1 cellular context compared by ENCODE assay signal in the genomic region with DNA sequence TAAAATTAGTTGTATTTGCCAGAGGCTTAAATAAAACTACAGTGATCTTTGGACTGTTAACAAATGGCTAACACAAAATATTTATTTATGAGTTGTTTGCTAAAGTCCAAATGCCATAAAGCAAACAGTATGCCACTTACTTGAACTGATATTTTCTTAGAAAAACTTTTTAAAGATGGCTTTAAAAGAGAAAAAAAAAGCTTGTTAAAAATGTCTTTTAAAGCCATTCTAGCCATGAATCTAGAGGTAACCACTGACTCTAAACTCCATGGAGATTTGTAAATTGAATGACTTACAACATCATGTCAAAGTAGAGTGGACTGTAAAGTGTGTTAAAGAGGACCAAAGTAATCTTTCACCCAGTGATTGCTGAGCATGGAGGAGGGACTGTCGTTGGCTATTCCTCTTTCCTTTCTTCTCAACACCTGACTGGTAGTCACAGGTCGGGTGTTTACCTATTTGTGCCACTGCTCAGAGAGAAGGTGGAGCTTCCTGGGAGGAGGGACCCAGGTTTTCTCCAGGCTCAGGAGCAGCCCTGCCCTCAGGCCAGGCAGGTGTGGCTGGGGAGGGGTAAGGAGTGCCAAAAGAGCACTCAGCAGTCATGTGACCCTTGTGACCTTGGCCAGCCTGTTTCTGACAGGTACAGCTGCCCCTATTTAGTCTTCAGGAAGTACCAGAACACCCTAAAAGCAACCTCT.
TF ChIP-seq lines count a peak whose summit lies in the region.

No MANE protein-coding gene starts in this region.

TF ChIP-seq in HCT116, 20 proteins besides CTCF, POLR2A, EP300 and RAD21 (continued from another document):
- TF ChIP-seq, protein P1, sequence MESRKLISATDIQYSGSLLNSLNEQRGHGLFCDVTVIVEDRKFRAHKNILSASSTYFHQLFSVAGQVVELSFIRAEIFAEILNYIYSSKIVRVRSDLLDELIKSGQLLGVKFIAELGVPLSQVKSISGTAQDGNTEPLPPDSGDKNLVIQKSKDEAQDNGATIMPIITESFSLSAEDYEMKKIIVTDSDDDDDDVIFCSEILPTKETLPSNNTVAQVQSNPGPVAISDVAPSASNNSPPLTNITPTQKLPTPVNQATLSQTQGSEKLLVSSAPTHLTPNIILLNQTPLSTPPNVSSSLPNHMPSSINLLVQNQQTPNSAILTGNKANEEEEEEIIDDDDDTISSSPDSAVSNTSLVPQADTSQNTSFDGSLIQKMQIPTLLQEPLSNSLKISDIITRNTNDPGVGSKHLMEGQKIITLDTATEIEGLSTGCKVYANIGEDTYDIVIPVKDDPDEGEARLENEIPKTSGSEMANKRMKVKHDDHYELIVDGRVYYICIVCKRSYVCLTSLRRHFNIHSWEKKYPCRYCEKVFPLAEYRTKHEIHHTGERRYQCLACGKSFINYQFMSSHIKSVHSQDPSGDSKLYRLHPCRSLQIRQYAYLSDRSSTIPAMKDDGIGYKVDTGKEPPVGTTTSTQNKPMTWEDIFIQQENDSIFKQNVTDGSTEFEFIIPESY (IDR thresholded peaks at IDR 0.05; ENCODE audit: extremely low read depth, insufficient replicate concordance, low read length), result no peak
- TF ChIP-seq, protein P2, sequence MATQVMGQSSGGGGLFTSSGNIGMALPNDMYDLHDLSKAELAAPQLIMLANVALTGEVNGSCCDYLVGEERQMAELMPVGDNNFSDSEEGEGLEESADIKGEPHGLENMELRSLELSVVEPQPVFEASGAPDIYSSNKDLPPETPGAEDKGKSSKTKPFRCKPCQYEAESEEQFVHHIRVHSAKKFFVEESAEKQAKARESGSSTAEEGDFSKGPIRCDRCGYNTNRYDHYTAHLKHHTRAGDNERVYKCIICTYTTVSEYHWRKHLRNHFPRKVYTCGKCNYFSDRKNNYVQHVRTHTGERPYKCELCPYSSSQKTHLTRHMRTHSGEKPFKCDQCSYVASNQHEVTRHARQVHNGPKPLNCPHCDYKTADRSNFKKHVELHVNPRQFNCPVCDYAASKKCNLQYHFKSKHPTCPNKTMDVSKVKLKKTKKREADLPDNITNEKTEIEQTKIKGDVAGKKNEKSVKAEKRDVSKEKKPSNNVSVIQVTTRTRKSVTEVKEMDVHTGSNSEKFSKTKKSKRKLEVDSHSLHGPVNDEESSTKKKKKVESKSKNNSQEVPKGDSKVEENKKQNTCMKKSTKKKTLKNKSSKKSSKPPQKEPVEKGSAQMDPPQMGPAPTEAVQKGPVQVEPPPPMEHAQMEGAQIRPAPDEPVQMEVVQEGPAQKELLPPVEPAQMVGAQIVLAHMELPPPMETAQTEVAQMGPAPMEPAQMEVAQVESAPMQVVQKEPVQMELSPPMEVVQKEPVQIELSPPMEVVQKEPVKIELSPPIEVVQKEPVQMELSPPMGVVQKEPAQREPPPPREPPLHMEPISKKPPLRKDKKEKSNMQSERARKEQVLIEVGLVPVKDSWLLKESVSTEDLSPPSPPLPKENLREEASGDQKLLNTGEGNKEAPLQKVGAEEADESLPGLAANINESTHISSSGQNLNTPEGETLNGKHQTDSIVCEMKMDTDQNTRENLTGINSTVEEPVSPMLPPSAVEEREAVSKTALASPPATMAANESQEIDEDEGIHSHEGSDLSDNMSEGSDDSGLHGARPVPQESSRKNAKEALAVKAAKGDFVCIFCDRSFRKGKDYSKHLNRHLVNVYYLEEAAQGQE (IDR thresholded peaks at IDR 0.05; ENCODE audit: low read depth), result no peak
- TF ChIP-seq YY1 (IDR thresholded peaks at IDR 0.05; ENCODE audit: extremely low read depth, insufficient replicate concordance, low read depth, low read length) (no peak), CBX3 (IDR thresholded peaks at IDR 0.05; ENCODE audit: low read depth) (0 out of 2 replicates have a peak, but pooled peaks have one; percentile 42), JUND (IDR thresholded peaks at IDR 0.05) (no peak), SIN3A (IDR thresholded peaks at IDR 0.05; ENCODE audit: low read depth) (no peak)
